In genomic region chr1:110964400-110964903, GRCh38 we compare ENCODE assay signal across 8 cellular contexts.
DNase-seq lines count a peak whose midpoint lies in the region; ATAC-seq and TF ChIP-seq lines count a peak whose summit lies in the region.

No MANE protein-coding gene starts in this region.

- DNase-seq in stimulated activated naive CD8-positive, alpha-beta T cell treated with anti-CD3 and anti-CD28 coated beads, Interleukin-15, Interleukin-2, amounts not matched to agents 100 U/mL and 50 U/mL, for 24 hours: no peak
- DNase-seq in cardiac fibroblast (ENCODE audit: low read depth in 2 of 2) (no peak), NCI-H526 (lab: John Stamatoyannopoulos, UW) (no peak)
- no peak for DNase-seq in activated CD8-positive, alpha-beta memory T cell treated with anti-CD3 and anti-CD28 coated beads for 24 hours
- no peak for DNase-seq in stimulated activated CD4-positive, alpha-beta T cell treated with anti-CD3 and anti-CD28 coated beads, Interleukin-2, amount 100 ng/mL, for 48 hours

- peaks cover 42% of the 10 kb centered on the region for H3K36me3 Mint-ChIP-seq in stimulated activated naive CD8-positive, alpha-beta T cell treated with anti-CD3 and anti-CD28 coated beads, Interleukin-15, Interleukin-2, amounts not matched to agents 100 ng/mL and 50 ng/mL, for 24 hours (ENCODE audit: low read depth)

- H3K27me3 ChIP-seq in mucosa of rectum (ENCODE audit: control insufficient read depth in 2 of 2, insufficient read depth in 2 of 2, low read length in 2 of 2): peaks cover 3% of the 10 kb centered on the region in 2 donors

- H3K9ac ChIP-seq in mucosa of rectum (ENCODE audit: low read depth in 1 of 2, low read length in 2 of 2): no peak overlapping the region

- H3K27ac ChIP-seq in mucosa of rectum (ENCODE audit: low read depth in 2 of 2, low read length in 2 of 2): peak overlapping the region; percentile 96 to 97

- H3K4me3 Mint-ChIP-seq in stimulated activated naive CD8-positive, alpha-beta T cell treated with anti-CD3 and anti-CD28 coated beads, Interleukin-15, Interleukin-2, amounts not matched to agents 100 ng/mL and 50 ng/mL, for 24 hours: peak overlapping the region; percentile 87

- peaks cover 47% of the 10 kb centered on the region for H3K4me1 Mint-ChIP-seq in stimulated activated naive CD8-positive, alpha-beta T cell treated with anti-CD3 and anti-CD28 coated beads, Interleukin-15, Interleukin-2, amounts not matched to agents 100 ng/mL and 50 ng/mL, for 24 hours (ENCODE audit: low read depth)

- H3K27ac Mint-ChIP-seq in stimulated activated naive CD8-positive, alpha-beta T cell treated with anti-CD3 and anti-CD28 coated beads, Interleukin-15, Interleukin-2, amounts not matched to agents 100 ng/mL and 50 ng/mL, for 24 hours: peak overlapping the region; percentile 98

- peaks cover 41% of the 10 kb centered on the region for H3K9me3 Mint-ChIP-seq in stimulated activated naive CD8-positive, alpha-beta T cell treated with anti-CD3 and anti-CD28 coated beads, Interleukin-15, Interleukin-2, amounts not matched to agents 100 ng/mL and 50 ng/mL, for 24 hours

- peak overlapping the region; percentile 56 to 78 for H3K4me3 ChIP-seq in cardiac fibroblast (replicated peaks in 1 of 2; ENCODE audit: low read depth in 2 of 2, low read length in 2 of 2)
- peak overlapping the region; percentile 88 to 90 for H3K4me3 ChIP-seq in mucosa of rectum (ENCODE audit: low read length in 2 of 2)

- no peak for TF ChIP-seq CTCF in cardiac fibroblast (IDR thresholded peaks at IDR 0.05; ENCODE audit: low read depth, low read length)

- peaks cover 17% of the 10 kb centered on the region for H3K27me3 Mint-ChIP-seq in stimulated activated naive CD8-positive, alpha-beta T cell treated with anti-CD3 and anti-CD28 coated beads, Interleukin-15, Interleukin-2, amounts not matched to agents 100 ng/mL and 50 ng/mL, for 24 hours

- ATAC-seq in stimulated activated naive CD8-positive, alpha-beta T cell treated with anti-CD3 and anti-CD28 coated beads, Interleukin-15, Interleukin-2, amounts not matched to agents 100 U/mL and 50 U/mL, for 24 hours: no peak
- ATAC-seq in HG03432 (IDR thresholded peaks at IDR 0.05; ENCODE audit: unreplicated experiment): no peak

- H3K36me3 ChIP-seq in mucosa of rectum (ENCODE audit: control insufficient read depth in 2 of 2, insufficient read depth in 2 of 2, low read length in 2 of 2): no peaks in the 10 kb centered on the region

- H3K4me1 ChIP-seq in mucosa of rectum (ENCODE audit: control insufficient read depth in 2 of 2, insufficient read depth in 2 of 2, low read length in 2 of 2): peaks cover 0 to 4% of the 10 kb centered on the region in 2 donors

- peaks cover 9 to 13% of the 10 kb centered on the region in 2 donors for H3K9me3 ChIP-seq in mucosa of rectum (ENCODE audit: control insufficient read depth in 2 of 2, low read length in 2 of 2)
